ENCODE assay signal across 22 cellular contexts in the genomic region with DNA sequence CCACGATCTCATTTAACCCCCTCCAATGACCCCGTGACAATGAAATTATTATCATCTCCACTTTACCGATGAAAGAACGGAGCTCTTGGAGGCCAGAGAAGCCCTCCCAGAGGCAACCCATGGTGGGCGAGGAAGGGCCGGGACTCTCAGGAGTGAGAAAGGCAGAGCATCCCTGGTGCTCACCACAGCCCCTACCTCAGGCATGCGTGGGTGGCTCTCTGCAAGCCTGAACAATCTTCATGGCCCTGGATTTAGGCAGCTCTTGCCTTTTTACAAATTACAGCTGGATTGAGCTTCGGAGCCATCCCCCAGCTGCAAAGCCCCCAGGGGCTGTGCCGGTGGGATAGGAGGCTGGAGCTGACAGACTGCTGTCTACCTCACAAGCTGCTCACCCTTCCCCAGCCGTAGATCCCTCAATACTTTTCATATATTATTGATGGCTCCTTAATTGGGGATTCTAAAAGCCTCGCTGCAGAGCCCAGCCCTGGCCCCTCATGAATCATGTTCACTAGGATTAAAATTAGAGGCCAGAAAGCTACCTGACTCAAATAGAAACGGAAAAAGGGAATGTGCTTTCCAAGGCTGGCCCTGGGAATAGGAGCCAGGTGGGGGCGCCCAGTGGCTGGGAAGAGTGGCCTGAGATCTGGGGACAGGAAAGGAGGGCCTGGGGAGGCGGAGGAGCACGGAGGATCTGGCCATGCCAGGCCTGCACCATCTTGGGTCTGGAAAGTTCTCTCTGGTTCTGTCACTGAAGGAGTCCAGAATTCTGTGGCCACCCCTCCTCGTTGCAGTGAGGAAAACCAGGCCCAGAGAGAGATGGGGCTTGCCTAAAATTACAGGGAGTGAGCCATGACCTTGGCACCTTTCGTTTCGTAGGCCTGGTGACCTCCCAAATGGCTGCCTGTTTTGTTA. TPM values are rescaled to one million over a fixed set of nuclear protein-coding genes. Genes with fewer than 3 reads are reported as not detected.
DNase-seq lines count a peak whose midpoint lies in the region; ATAC-seq and TF ChIP-seq lines count a peak whose summit lies in the region.
"Had no signal": no experiment of that assay in that cellular context is flagged by ENCODE, and none has a peak within 500 bp of the region (broad histone marks: within the 10 kb centered on the region; RNA-seq: fewer than 3 reads in every experiment).

No MANE protein-coding gene starts in this region.

- POLR2A ChIA-PET in HEK293 (lab: Yijun Ruan, JAX), result no interaction called here

- H3K9me3 ChIP-seq in HEK293 (ENCODE audit: control insufficient read depth, insufficient read depth, low read depth, low read length) (no peaks in the 10 kb centered on the region), vagina (no peaks in the 10 kb centered on the region), upper lobe of left lung (no peaks in the 10 kb centered on the region)
- H3K9me3 ChIP-seq: SJSA1, uterus had no signal

- 90% methylated on average over 17 to 18 of the region's 18 CpGs for WGBS in upper lobe of left lung, 2 donors

- CTCF ChIA-PET in HEK293 (lab: Yijun Ruan, JAX), result interaction anchor here (0.6 to 4.3 kb wide), 13 partner anchors 20 to 1367 kb away, joined by 3 to 49 read pairs (median 3); a partner anchor contains a TSS

- intact Hi-C loops in vagina (cut with DNase I), result no loop called here

- H3K4me1 ChIP-seq in HEK293 (ENCODE audit: control insufficient read depth, insufficient read depth, low read length), result no peaks in the 10 kb centered on the region
- no peaks in the 10 kb centered on the region for H3K4me1 ChIP-seq in vagina
- H3K4me1 ChIP-seq in upper lobe of left lung, result no peaks in the 10 kb centered on the region
- H3K4me1 ChIP-seq: SJSA1, uterus had no signal

- peak; percentile 55 for DNase-seq in D341Med (ENCODE audit: low spot score)
- no peak for DNase-seq in brain microvascular endothelial cell
- no peak for DNase-seq in kidney epithelial cell (ENCODE audit: low read depth)
- no peak for DNase-seq in vagina (ENCODE audit: extremely low spot score in 2 of 2)
- DNase-seq in upper lobe of left lung, result no peak
- DNase-seq in KG1 (lab: John Stamatoyannopoulos, UW), result no peak
- DNase-seq: activated CD4-positive, alpha-beta T cell treated with anti-CD3 and anti-CD28 coated beads for 1 hour; activated effector memory CD4-positive, alpha-beta T cell treated with Interleukin-2 at 50 U/mL for 16 hours; amniotic stem cell; CD4-positive, alpha-beta memory T cell; HFFc6; left colon; NCI-H2171; NCI-H526 treated with DMSO at 0.1 percent for 48 hours; stimulated activated CD4-positive, alpha-beta T cell treated with anti-CD3 and anti-CD28 coated beads, Interleukin-4, amount 100 ng/mL, for 1 hour; T-helper 9 cell; uterus had no signal

- H3K36me3 ChIP-seq in HEK293 (ENCODE audit: control insufficient read depth in 2 of 2, insufficient read depth in 1 of 2, low read length in 2 of 2), result no peaks in the 10 kb centered on the region
- no peaks in the 10 kb centered on the region for H3K36me3 ChIP-seq in brain microvascular endothelial cell (replicated peaks)
- H3K36me3 ChIP-seq in kidney epithelial cell (ENCODE audit: control insufficient read depth, insufficient read depth, low read length), result no peaks in the 10 kb centered on the region
- no peaks in the 10 kb centered on the region for H3K36me3 ChIP-seq in vagina
- no peaks in the 10 kb centered on the region for H3K36me3 ChIP-seq in upper lobe of left lung
- H3K36me3 ChIP-seq: SJSA1, uterus had no signal

- in situ Hi-C loops in brain microvascular endothelial cell (cut with HindIII; ENCODE audit: low pct_ligation_motif_present, low sequenced_read_pairs), result no loop called here

- TF ChIP-seq POLR2A in vagina (IDR thresholded peaks at IDR 0.05) (no peak), upper lobe of left lung (IDR thresholded peaks at IDR 0.05) (no peak)

- H3K27me3 ChIP-seq in brain microvascular endothelial cell (replicated peaks), result peaks cover 7% of the 10 kb centered on the region
- H3K27me3 ChIP-seq in kidney epithelial cell (ENCODE audit: control insufficient read depth, insufficient read depth, low read length), result peaks cover 8% of the 10 kb centered on the region
- H3K27me3 ChIP-seq in vagina, result no peaks in the 10 kb centered on the region
- H3K27me3 ChIP-seq in upper lobe of left lung, result no peaks in the 10 kb centered on the region
- H3K27me3 ChIP-seq: SJSA1, uterus had no signal

- ATAC-seq in GM19351 (IDR thresholded peaks at IDR 0.05; ENCODE audit: unreplicated experiment), result no peak
- no peak for ATAC-seq in upper lobe of left lung (ENCODE audit: low FRiP score in 2 of 2)
- ATAC-seq: left colon had no signal

- H3K27ac ChIP-seq in HEK293 (ENCODE audit: extremely low read depth, low read depth, low read length), result no peak overlapping the region
- H3K27ac ChIP-seq in brain microvascular endothelial cell, result no peak overlapping the region
- no peak overlapping the region for H3K27ac ChIP-seq in vagina
- no peak overlapping the region for H3K27ac ChIP-seq in upper lobe of left lung
- H3K27ac ChIP-seq: SJSA1, uterus had no signal

- no peak for TF ChIP-seq EP300 in upper lobe of left lung (IDR thresholded peaks at IDR 0.05)

- H3K4me3 ChIP-seq in HEK293 (ENCODE audit: low read depth, low read length), result no peak overlapping the region
- H3K4me3 ChIP-seq in brain microvascular endothelial cell (ENCODE audit: low read depth, low read length), result no peak overlapping the region
- no peak overlapping the region for H3K4me3 ChIP-seq in kidney epithelial cell (ENCODE audit: low read depth, low read length)
- H3K4me3 ChIP-seq in vagina, result no peak overlapping the region
- no peak overlapping the region for H3K4me3 ChIP-seq in upper lobe of left lung
- H3K4me3 ChIP-seq: SJSA1, uterus had no signal

- TF ChIP-seq CTCF in HEK293 (tag by site-specific recombination; IDR thresholded peaks at IDR 0.05) (peak; percentile 21; the same call in 1 of the 2 replicates), brain microvascular endothelial cell (IDR thresholded peaks at IDR 0.05; ENCODE audit: low read depth, low read length, missing control alignments) (peak; percentile 31), kidney epithelial cell (IDR thresholded peaks at IDR 0.05; ENCODE audit: insufficient read depth, low read length, poor library complexity, severe bottlenecking) (peak; percentile 15), vagina (IDR thresholded peaks at IDR 0.05) (no peak), upper lobe of left lung (IDR thresholded peaks at IDR 0.05) (no peak)

TF ChIP-seq in HEK293, 187 proteins besides CTCF, POLR2A, EP300 and RAD21:
- no peak for TF ChIP-seq ZNF707 (tag by site-specific recombination; IDR thresholded peaks at IDR 0.05)
- TF ChIP-seq ZNF239 (tag by site-specific recombination; IDR thresholded peaks at IDR 0.05), result no peak
- TF ChIP-seq ZBTB1 (tag by site-specific recombination; IDR thresholded peaks at IDR 0.05), result no peak
- TF ChIP-seq ZFHX2 (tag by site-specific recombination; conservative IDR thresholded peaks at IDR 0.05), result peak; percentile 37; the same call in 1 of the 2 replicates
- TF ChIP-seq, protein P1, sequence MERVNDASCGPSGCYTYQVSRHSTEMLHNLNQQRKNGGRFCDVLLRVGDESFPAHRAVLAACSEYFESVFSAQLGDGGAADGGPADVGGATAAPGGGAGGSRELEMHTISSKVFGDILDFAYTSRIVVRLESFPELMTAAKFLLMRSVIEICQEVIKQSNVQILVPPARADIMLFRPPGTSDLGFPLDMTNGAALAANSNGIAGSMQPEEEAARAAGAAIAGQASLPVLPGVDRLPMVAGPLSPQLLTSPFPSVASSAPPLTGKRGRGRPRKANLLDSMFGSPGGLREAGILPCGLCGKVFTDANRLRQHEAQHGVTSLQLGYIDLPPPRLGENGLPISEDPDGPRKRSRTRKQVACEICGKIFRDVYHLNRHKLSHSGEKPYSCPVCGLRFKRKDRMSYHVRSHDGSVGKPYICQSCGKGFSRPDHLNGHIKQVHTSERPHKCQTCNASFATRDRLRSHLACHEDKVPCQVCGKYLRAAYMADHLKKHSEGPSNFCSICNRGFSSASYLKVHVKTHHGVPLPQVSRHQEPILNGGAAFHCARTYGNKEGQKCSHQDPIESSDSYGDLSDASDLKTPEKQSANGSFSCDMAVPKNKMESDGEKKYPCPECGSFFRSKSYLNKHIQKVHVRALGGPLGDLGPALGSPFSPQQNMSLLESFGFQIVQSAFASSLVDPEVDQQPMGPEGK (tag by site-specific recombination; IDR thresholded peaks at IDR 0.05), result no peak
- TF ChIP-seq, protein P2, sequence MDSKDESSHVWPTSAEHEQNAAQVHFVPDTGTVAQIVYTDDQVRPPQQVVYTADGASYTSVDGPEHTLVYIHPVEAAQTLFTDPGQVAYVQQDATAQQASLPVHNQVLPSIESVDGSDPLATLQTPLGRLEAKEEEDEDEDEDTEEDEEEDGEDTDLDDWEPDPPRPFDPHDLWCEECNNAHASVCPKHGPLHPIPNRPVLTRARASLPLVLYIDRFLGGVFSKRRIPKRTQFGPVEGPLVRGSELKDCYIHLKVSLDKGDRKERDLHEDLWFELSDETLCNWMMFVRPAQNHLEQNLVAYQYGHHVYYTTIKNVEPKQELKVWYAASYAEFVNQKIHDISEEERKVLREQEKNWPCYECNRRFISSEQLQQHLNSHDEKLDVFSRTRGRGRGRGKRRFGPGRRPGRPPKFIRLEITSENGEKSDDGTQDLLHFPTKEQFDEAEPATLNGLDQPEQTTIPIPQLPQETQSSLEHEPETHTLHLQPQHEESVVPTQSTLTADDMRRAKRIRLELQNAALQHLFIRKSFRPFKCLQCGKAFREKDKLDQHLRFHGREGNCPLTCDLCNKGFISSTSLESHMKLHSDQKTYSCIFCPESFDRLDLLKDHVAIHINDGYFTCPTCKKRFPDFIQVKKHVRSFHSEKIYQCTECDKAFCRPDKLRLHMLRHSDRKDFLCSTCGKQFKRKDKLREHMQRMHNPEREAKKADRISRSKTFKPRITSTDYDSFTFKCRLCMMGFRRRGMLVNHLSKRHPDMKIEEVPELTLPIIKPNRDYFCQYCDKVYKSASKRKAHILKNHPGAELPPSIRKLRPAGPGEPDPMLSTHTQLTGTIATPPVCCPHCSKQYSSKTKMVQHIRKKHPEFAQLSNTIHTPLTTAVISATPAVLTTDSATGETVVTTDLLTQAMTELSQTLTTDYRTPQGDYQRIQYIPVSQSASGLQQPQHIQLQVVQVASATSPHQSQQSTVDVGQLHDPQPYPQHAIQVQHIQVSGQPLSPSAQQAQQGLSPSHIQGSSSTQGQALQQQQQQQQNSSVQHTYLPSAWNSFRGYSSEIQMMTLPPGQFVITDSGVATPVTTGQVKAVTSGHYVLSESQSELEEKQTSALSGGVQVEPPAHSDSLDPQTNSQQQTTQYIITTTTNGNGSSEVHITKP (tag by site-specific recombination; IDR thresholded peaks at IDR 0.05), result peak; percentile 38; the same call in 1 of the 2 replicates
- TF ChIP-seq ZNF48 (tag by site-specific recombination; IDR thresholded peaks at IDR 0.05), result no peak
TF ChIP-seq in HEK293: peak in this region for 2.

RNA-seq across cellular contexts. Expression of a gene that starts 29.1 kb away (rescaled TPM):
- total RNA-seq in kidney epithelial cell, result 0.13 and 1.4 TPM in 2 replicates
- 6.6 TPM for total RNA-seq in vagina
- total RNA-seq in upper lobe of left lung, result 1 to 10 TPM in 4 of 6 donors, under 1 TPM in 2; 0.89 to 5.4 (median 2.5) TPM
- total RNA-seq: chondrocyte, osteocyte had no signal

Comparison
In these comparisons a context has a peak if more than half of its experiments do, and no peak if none do; other contexts are left out.
1. CTCF ChIP-seq: peak in HEK293 (single experiment), brain microvascular endothelial cell (single experiment) and kidney epithelial cell (single experiment); none in vagina (0 of 3) and upper lobe of left lung (0 of 6).